ENCODE assay signal across 9 cellular contexts in genomic region chr2:100013892-100014677, GRCh38.
DNase-seq lines count a peak whose midpoint lies in the region; FAIRE-seq and TF ChIP-seq lines count a peak whose summit lies in the region.
"Had no signal": no experiment of that assay in that cellular context is flagged by ENCODE, and none has a peak within 500 bp of the region (broad histone marks: within the 10 kb centered on the region; RNA-seq: fewer than 3 reads in every experiment).

No MANE protein-coding gene starts in this region.

- H3K27me3 ChIP-seq in SK-N-SH (ENCODE audit: insufficient read depth) = no peaks in the 10 kb centered on the region
- H3K27me3 ChIP-seq: neutrophil had no signal

- TF ChIP-seq EP300 in SK-N-SH (IDR thresholded peaks at IDR 0.05; ENCODE audit: borderline replicate concordance in 1 of 2, low read depth in 1 of 2, low read length in 1 of 2) = peak; percentile 23 to 29; a peak in 1 of 4 replicates

- H3K79me2 ChIP-seq in SK-N-SH (ENCODE audit: insufficient read depth) = no peaks in the 10 kb centered on the region

- H3K4me3 ChIP-seq in SK-N-SH (ENCODE audit: low read depth in 2 of 2, low read length in 1 of 2) = no peak overlapping the region
- no peak overlapping the region for H3K4me3 ChIP-seq in fibroblast of villous mesenchyme (ENCODE audit: low read depth, low read length)

- no peaks in the 10 kb centered on the region for H3K9me2 ChIP-seq in SK-N-SH

- peak overlapping the region in 1 of 2 experiments; percentile 75; a peak in 2 of 4 replicates for H3K27ac ChIP-seq in SK-N-SH (ENCODE audit: low read depth in 2 of 2, low read length in 1 of 2)
- H3K27ac ChIP-seq: neutrophil had no signal

- H3K4me3 Mint-ChIP-seq in osteocyte (ENCODE audit: unreplicated experiment) = peak overlapping the region; percentile 16
- no peak overlapping the region for H3K4me3 Mint-ChIP-seq in T-helper 2 cell treated with Interferon-gamma antibody and Interleukin-4, amounts not matched to agents 5 μg/mL and 100 μg/mL, for 36 hours

- peaks cover 23% of the 10 kb centered on the region for H3F3A ChIP-seq in SK-N-SH (replicated peaks; ENCODE audit: insufficient read depth)

- POLR2A ChIA-PET in SK-N-SH (lab: Yijun Ruan, JAX) = no interaction called here

- H3K27me3 Mint-ChIP-seq in osteocyte (ENCODE audit: unreplicated experiment) = no peaks in the 10 kb centered on the region
- H3K27me3 Mint-ChIP-seq in T-helper 2 cell treated with Interferon-gamma antibody and Interleukin-4, amounts not matched to agents 5 μg/mL and 100 μg/mL, for 36 hours (ENCODE audit: low read depth) = no peaks in the 10 kb centered on the region

- peaks cover 61% of the 10 kb centered on the region for H3K4me1 Mint-ChIP-seq in osteocyte (ENCODE audit: unreplicated experiment)
- H3K4me1 Mint-ChIP-seq in T-helper 2 cell treated with Interferon-gamma antibody and Interleukin-4, amounts not matched to agents 5 μg/mL and 100 μg/mL, for 36 hours (ENCODE audit: low read depth) = no peaks in the 10 kb centered on the region

- TF ChIP-seq CTCF in SK-N-SH (IDR thresholded peaks at IDR 0.05) (peak; percentile 35), fibroblast of villous mesenchyme (IDR thresholded peaks at IDR 0.05; ENCODE audit: insufficient read depth, low read depth, low read length) (peak; percentile 31), osteocyte (IDR thresholded peaks at IDR 0.05) (peak; percentile 29)

- H3K36me3 Mint-ChIP-seq in osteocyte (ENCODE audit: unreplicated experiment) = peaks cover 15% of the 10 kb centered on the region
- H3K36me3 Mint-ChIP-seq in T-helper 2 cell treated with Interferon-gamma antibody and Interleukin-4, amounts not matched to agents 5 μg/mL and 100 μg/mL, for 36 hours (ENCODE audit: low read depth) = no peaks in the 10 kb centered on the region

- no peaks in the 10 kb centered on the region for H3K36me3 ChIP-seq in SK-N-SH (replicated peaks in 1 of 2; ENCODE audit: control insufficient read depth in 1 of 2, insufficient read depth in 2 of 2, low read length in 1 of 2)
- H3K36me3 ChIP-seq: neutrophil had no signal

- no peaks in the 10 kb centered on the region for H3K9me3 Mint-ChIP-seq in osteocyte (ENCODE audit: unreplicated experiment)
- no peaks in the 10 kb centered on the region for H3K9me3 Mint-ChIP-seq in T-helper 2 cell treated with Interferon-gamma antibody and Interleukin-4, amounts not matched to agents 5 μg/mL and 100 μg/mL, for 36 hours

- no peak for FAIRE-seq in frontal cortex (lab: Jason Lieb, UNC)

- DNase-seq in GM03348 (ENCODE audit: low spot score) = peak; percentile 92
- DNase-seq in SK-N-SH = peak; percentile 58
- DNase-seq in fibroblast of villous mesenchyme (ENCODE audit: low read depth) = peak; percentile 95
- peak; percentile 94 for DNase-seq in osteocyte (ENCODE audit: extremely low spot score, unreplicated experiment)
- DNase-seq in T-helper 2 cell treated with Interferon-gamma antibody and Interleukin-4, amounts not matched to agents 5 μg/mL and 100 μg/mL, for 36 hours (ENCODE audit: low spot score) = no peak
- DNase-seq in frontal cortex (ENCODE audit: low spot score in 2 of 2) = no peak
- no peak for DNase-seq in activated naive CD4-positive, alpha-beta T cell treated with anti-CD3 and anti-CD28 coated beads, Interleukin-2, amount 50 U/mL, for 16 hours
- DNase-seq in NCI-H187 (lab: John Stamatoyannopoulos, UW) = no peak

- peak overlapping the region; percentile 20; the same call in 1 of the 2 replicates for H3K9ac ChIP-seq in SK-N-SH

- 47% methylated on average over 5 of the region's 5 CpGs for WGBS in SK-N-SH (ENCODE audit: low lambda C conversion rate)

- H3K9me3 ChIP-seq in SK-N-SH = no peaks in the 10 kb centered on the region
- H3K9me3 ChIP-seq: neutrophil had no signal

- H3K4me1 ChIP-seq in SK-N-SH (ENCODE audit: control insufficient read depth in 1 of 2, insufficient read depth in 2 of 2, low read depth in 1 of 2, low read length in 1 of 2) = peaks cover 0 to 26% of the 10 kb centered on the region in 2 experiments; a peak in 3 of 4 replicates

- no peaks in the 10 kb centered on the region for H4K20me1 ChIP-seq in SK-N-SH (ENCODE audit: insufficient read depth)

- CTCF ChIA-PET in SK-N-SH (lab: Yijun Ruan, JAX) = no interaction called here

- TF ChIP-seq RAD21 in SK-N-SH (IDR thresholded peaks at IDR 0.05; ENCODE audit: low read length) = peak; percentile 26; the same call in 1 of the 2 replicates

- no peak overlapping the region; the same call in 1 of the 2 replicates for H3K4me2 ChIP-seq in SK-N-SH

- H2AFZ ChIP-seq in SK-N-SH (ENCODE audit: low read depth) = peak overlapping the region; percentile 43; the same call in 1 of the 2 replicates

- no peak overlapping the region for H3K27ac Mint-ChIP-seq in osteocyte (ENCODE audit: unreplicated experiment)
- H3K27ac Mint-ChIP-seq in T-helper 2 cell treated with Interferon-gamma antibody and Interleukin-4, amounts not matched to agents 5 μg/mL and 100 μg/mL, for 36 hours = no peak overlapping the region

TF ChIP-seq in SK-N-SH, 30 proteins besides CTCF, POLR2A, EP300 and RAD21 (continues in another document):
- no peak for TF ChIP-seq TEAD4 (IDR thresholded peaks at IDR 0.05; ENCODE audit: borderline replicate concordance, insufficient read depth)
- no peak for TF ChIP-seq USF1 (IDR thresholded peaks at IDR 0.05; ENCODE audit: borderline replicate concordance, low read depth)
- TF ChIP-seq GATA2 (CRISPR knock-in tag; IDR thresholded peaks at IDR 0.05) = no peak
- no peak; the same call in 1 of the 2 replicates for TF ChIP-seq RXRA (IDR thresholded peaks at IDR 0.05; ENCODE audit: borderline replicate concordance, low read depth)
- TF ChIP-seq NFIC (IDR thresholded peaks at IDR 0.05; ENCODE audit: borderline replicate concordance) = peak; percentile 63
- TF ChIP-seq MXI1 (IDR thresholded peaks at IDR 0.05; ENCODE audit: low read depth, low read length) = no peak
- TF ChIP-seq IRF3 (IDR thresholded peaks at IDR 0.05; ENCODE audit: low read depth, low read length) = no peak
- TF ChIP-seq POLR2AphosphoS5 (IDR thresholded peaks at IDR 0.05; ENCODE audit: low read depth, low read length) = peak; percentile 29; the same call in 1 of the 2 replicates
- TF ChIP-seq PBX3 (IDR thresholded peaks at IDR 0.05) = 0 out of 2 replicates have a peak, but pooled peaks have one; percentile 7
- peak; percentile 75 for TF ChIP-seq MAX (IDR thresholded peaks at IDR 0.05; ENCODE audit: low read depth)
- TF ChIP-seq FOXJ3 (CRISPR knock-in tag; IDR thresholded peaks at IDR 0.05) = no peak
- no peak for TF ChIP-seq FOXM1 (IDR thresholded peaks at IDR 0.05; ENCODE audit: low read depth)
- TF ChIP-seq NRF1 (IDR thresholded peaks at IDR 0.05; ENCODE audit: low read depth, low read length) = no peak
- TF ChIP-seq SIN3A (IDR thresholded peaks at IDR 0.05; ENCODE audit: borderline replicate concordance, low read depth, low read length) = no peak
- no peak for TF ChIP-seq SMC3 (IDR thresholded peaks at IDR 0.05; ENCODE audit: low read depth, low read length)
- no peak for TF ChIP-seq MEF2A (IDR thresholded peaks at IDR 0.05; ENCODE audit: borderline replicate concordance, low read depth)
- TF ChIP-seq USF2 (IDR thresholded peaks at IDR 0.05; ENCODE audit: borderline replicate concordance, low read depth, low read length) = no peak
- no peak for TF ChIP-seq CHD2 (IDR thresholded peaks at IDR 0.05; ENCODE audit: low read length, partially characterized antibody)
- peak; percentile 56 for TF ChIP-seq TCF12 (IDR thresholded peaks at IDR 0.05)
- no peak for TF ChIP-seq GABPA (IDR thresholded peaks at IDR 0.05; ENCODE audit: low read depth)
- no peak for TF ChIP-seq ELF1 (IDR thresholded peaks at IDR 0.05)
- peak; percentile 86 for TF ChIP-seq FOSL2 (IDR thresholded peaks at IDR 0.05; ENCODE audit: borderline replicate concordance, low read depth)
- TF ChIP-seq JUND (IDR thresholded peaks at IDR 0.05) = peak; percentile 66; the same call in 1 of the 2 replicates

Comparison
In these comparisons a context has a peak if more than half of its experiments do, and no peak if none do; other contexts are left out.
1. DNase-seq: peak in GM03348 (single experiment), SK-N-SH (single experiment), fibroblast of villous mesenchyme (single experiment) and osteocyte (single experiment); none in T-helper 2 cell treated with Interferon-gamma antibody and Interleukin-4, amounts not matched to agents 5 μg/mL and 100 μg/mL, for 36 hours (single experiment), frontal cortex (0 of 2), activated naive CD4-positive, alpha-beta T cell treated with anti-CD3 and anti-CD28 coated beads, Interleukin-2, amount 50 U/mL, for 16 hours (single experiment) and NCI-H187 (0 of 2).
2. Peak in every context shown above with its lines, with median percentiles within 50 percentile points of each other: CTCF ChIP-seq.